In genomic region chr10:4315529-4315928, GRCh38 we compare ENCODE assay signal across 14 cellular contexts.
DNase-seq lines count a peak whose midpoint lies in the region; ATAC-seq and TF ChIP-seq lines count a peak whose summit lies in the region.
"Had no signal": no experiment of that assay in that cellular context is flagged by ENCODE, and none has a peak within 500 bp of the region (broad histone marks: within the 10 kb centered on the region; RNA-seq: fewer than 3 reads in every experiment).

No MANE protein-coding gene starts in this region.

- H3K9me3 ChIP-seq in SJCRH30 (replicated peaks), result no peaks in the 10 kb centered on the region
- H3K9me3 ChIP-seq in neural progenitor cell (ENCODE audit: low read depth), result no peaks in the 10 kb centered on the region
- no peaks in the 10 kb centered on the region for H3K9me3 ChIP-seq in hepatocyte (ENCODE audit: low read depth)

- H3K27ac ChIP-seq in SJCRH30 (peak overlapping the region; percentile 80), neural progenitor cell (no peak overlapping the region), hepatocyte (no peak overlapping the region)

- no peak overlapping the region for H3K27ac Mint-ChIP-seq in neural progenitor cell
- no peak overlapping the region for H3K27ac Mint-ChIP-seq in natural killer cell treated with Interleukin-12 subunit alpha and Interleukin-12 subunit beta and Interleukin-15 and Interleukin-18, amount 100 ng/mL, for 72 hours
- H3K27ac Mint-ChIP-seq: naive thymus-derived CD4-positive, alpha-beta T cell; stimulated activated naive CD8-positive, alpha-beta T cell treated with anti-CD3 and anti-CD28 coated beads, Interleukin-15, amount 100 ng/mL, for 72 hours had no signal

- no peaks in the 10 kb centered on the region for H3K9me2 ChIP-seq in hepatocyte (replicated peaks; ENCODE audit: insufficient read depth)

- H3K27me3 ChIP-seq in SJCRH30, result no peaks in the 10 kb centered on the region
- no peaks in the 10 kb centered on the region for H3K27me3 ChIP-seq in neural progenitor cell
- H3K27me3 ChIP-seq in hepatocyte, result no peaks in the 10 kb centered on the region

- H3K4me3 ChIP-seq in SJCRH30, result peak overlapping the region; percentile 38
- peak overlapping the region; percentile 2 for H3K4me3 ChIP-seq in fibroblast of pulmonary artery (replicated peaks; ENCODE audit: low read depth, low read length)
- no peak overlapping the region for H3K4me3 ChIP-seq in neural progenitor cell
- no peak overlapping the region for H3K4me3 ChIP-seq in hepatocyte

- H3K36me3 ChIP-seq in SJCRH30 (no peaks in the 10 kb centered on the region), neural progenitor cell (no peaks in the 10 kb centered on the region), hepatocyte (replicated peaks; ENCODE audit: insufficient read depth, low read depth) (no peaks in the 10 kb centered on the region)

- H3F3A ChIP-seq in neural progenitor cell (ENCODE audit: low read depth), result no peaks in the 10 kb centered on the region

- peak overlapping the region; percentile 33 for H2AFZ ChIP-seq in neural progenitor cell (replicated peaks)
- H2AFZ ChIP-seq in hepatocyte, result no peak overlapping the region

- WGBS in hepatocyte (ENCODE audit: low lambda C conversion rate, missing lambda C conversion rate), result 62% methylated on average over 4 of the region's 4 CpGs

- no peak overlapping the region for H3K4me2 ChIP-seq in neural progenitor cell
- H3K4me2 ChIP-seq in hepatocyte, result no peak overlapping the region

- H3K79me2 ChIP-seq in neural progenitor cell (ENCODE audit: low read depth) (no peaks in the 10 kb centered on the region), hepatocyte (no peaks in the 10 kb centered on the region)

- no peak overlapping the region for H3K4me3 Mint-ChIP-seq in neural progenitor cell
- no peak overlapping the region for H3K4me3 Mint-ChIP-seq in natural killer cell treated with Interleukin-12 subunit alpha and Interleukin-12 subunit beta and Interleukin-15 and Interleukin-18, amount 100 ng/mL, for 72 hours
- H3K4me3 Mint-ChIP-seq: naive thymus-derived CD4-positive, alpha-beta T cell; stimulated activated naive CD8-positive, alpha-beta T cell treated with anti-CD3 and anti-CD28 coated beads, Interleukin-15, amount 100 ng/mL, for 72 hours had no signal

- no peaks in the 10 kb centered on the region for H3K9me3 Mint-ChIP-seq in neural progenitor cell
- H3K9me3 Mint-ChIP-seq in natural killer cell treated with Interleukin-12 subunit alpha and Interleukin-12 subunit beta and Interleukin-15 and Interleukin-18, amount 100 ng/mL, for 72 hours, result no peaks in the 10 kb centered on the region
- H3K9me3 Mint-ChIP-seq: stimulated activated naive CD8-positive, alpha-beta T cell treated with anti-CD3 and anti-CD28 coated beads, Interleukin-15, amount 100 ng/mL, for 72 hours had no signal

- H3K4me1 Mint-ChIP-seq in neural progenitor cell, result peaks cover 5% of the 10 kb centered on the region
- no peaks in the 10 kb centered on the region for H3K4me1 Mint-ChIP-seq in natural killer cell treated with Interleukin-12 subunit alpha and Interleukin-12 subunit beta and Interleukin-15 and Interleukin-18, amount 100 ng/mL, for 72 hours (ENCODE audit: low read depth in 2 of 2)
- H3K4me1 Mint-ChIP-seq: naive thymus-derived CD4-positive, alpha-beta T cell; stimulated activated naive CD8-positive, alpha-beta T cell treated with anti-CD3 and anti-CD28 coated beads, Interleukin-15, amount 100 ng/mL, for 72 hours had no signal

- no peak overlapping the region for H3K9ac ChIP-seq in neural progenitor cell

- TF ChIP-seq CTCF in fibroblast of pulmonary artery (IDR thresholded peaks at IDR 0.05; ENCODE audit: low read length, missing control alignments), result no peak
- no peak for TF ChIP-seq CTCF in neural progenitor cell (IDR thresholded peaks at IDR 0.05)
- TF ChIP-seq CTCF in hepatocyte (IDR thresholded peaks at IDR 0.05; ENCODE audit: poor library complexity), result no peak

- H3K36me3 Mint-ChIP-seq in neural progenitor cell, result no peaks in the 10 kb centered on the region
- H3K36me3 Mint-ChIP-seq in natural killer cell treated with Interleukin-12 subunit alpha and Interleukin-12 subunit beta and Interleukin-15 and Interleukin-18, amount 100 ng/mL, for 72 hours, result no peaks in the 10 kb centered on the region
- H3K36me3 Mint-ChIP-seq: naive thymus-derived CD4-positive, alpha-beta T cell had no signal

- peak; percentile 11 for DNase-seq in AG08396 (ENCODE audit: low spot score)
- peak in 1 of 2 experiments; percentile 37 for DNase-seq in SJCRH30
- peak; percentile 81 for DNase-seq in fibroblast of pulmonary artery (ENCODE audit: low read depth)
- no peak for DNase-seq in neural progenitor cell (ENCODE audit: low spot score)
- no peak for DNase-seq in activated CD8-positive, alpha-beta memory T cell treated with anti-CD3 and anti-CD28 coated beads, Interleukin-2, amount 50 U/mL, for 4 hours
- no peak for DNase-seq in natural killer cell treated with Interleukin-12 subunit alpha and Interleukin-12 subunit beta and Interleukin-15 and Interleukin-18, amount 100 ng/mL, for 72 hours (ENCODE audit: low spot score)
- DNase-seq in hepatocyte (ENCODE audit: low spot score), result no peak
- DNase-seq in NCI-H82 (lab: John Stamatoyannopoulos, UW), result no peak
- DNase-seq: activated CD4-positive, alpha-beta T cell treated with anti-CD3 and anti-CD28 coated beads for 48 hours; activated gamma-delta T cell; naive thymus-derived CD4-positive, alpha-beta T cell; NCI-H526; stimulated activated CD4-positive, alpha-beta T cell treated with anti-CD3 and anti-CD28 coated beads, Interleukin-2, amount 100 ng/mL, for 48 hours; stimulated activated naive CD8-positive, alpha-beta T cell treated with anti-CD3 and anti-CD28 coated beads, Interleukin-15, amount 100 ng/mL, for 72 hours had no signal

- H3K4me1 ChIP-seq in SJCRH30, result peaks cover 16% of the 10 kb centered on the region
- no peaks in the 10 kb centered on the region for H3K4me1 ChIP-seq in neural progenitor cell
- H3K4me1 ChIP-seq in hepatocyte (ENCODE audit: insufficient read depth), result no peaks in the 10 kb centered on the region

- H4K20me1 ChIP-seq in neural progenitor cell (ENCODE audit: low read depth) (no peaks in the 10 kb centered on the region), hepatocyte (ENCODE audit: insufficient read depth, poor library complexity, severe bottlenecking) (no peaks in the 10 kb centered on the region)

- no peaks in the 10 kb centered on the region for H3K27me3 Mint-ChIP-seq in neural progenitor cell (ENCODE audit: insufficient read depth, low read depth)
- H3K27me3 Mint-ChIP-seq in natural killer cell treated with Interleukin-12 subunit alpha and Interleukin-12 subunit beta and Interleukin-15 and Interleukin-18, amount 100 ng/mL, for 72 hours, result peaks cover 0 to 13% of the 10 kb centered on the region in 2 donors

- no peak for ATAC-seq in natural killer cell treated with Interleukin-12 subunit alpha and Interleukin-12 subunit beta and Interleukin-15 and Interleukin-18, amount 100 ng/mL, for 72 hours
- ATAC-seq: naive thymus-derived CD4-positive, alpha-beta T cell; stimulated activated naive CD8-positive, alpha-beta T cell treated with anti-CD3 and anti-CD28 coated beads, Interleukin-15, amount 100 ng/mL, for 72 hours had no signal

Comparison
In these comparisons a context has a peak if more than half of its experiments do, and no peak if none do; other contexts are left out.
1. DNase-seq: peak in AG08396 (single experiment) and fibroblast of pulmonary artery (single experiment); none in neural progenitor cell (single experiment), activated CD8-positive, alpha-beta memory T cell treated with anti-CD3 and anti-CD28 coated beads, Interleukin-2, amount 50 U/mL, for 4 hours (single experiment), natural killer cell treated with Interleukin-12 subunit alpha and Interleukin-12 subunit beta and Interleukin-15 and Interleukin-18, amount 100 ng/mL, for 72 hours (single experiment), hepatocyte (single experiment) and NCI-H82 (single experiment).
2. H3K4me3 ChIP-seq: peak in SJCRH30 (single experiment) and fibroblast of pulmonary artery (single experiment); none in neural progenitor cell (single experiment) and hepatocyte (single experiment).